Comparison of ENCODE assay signal across 9 cellular contexts in the genomic region with DNA sequence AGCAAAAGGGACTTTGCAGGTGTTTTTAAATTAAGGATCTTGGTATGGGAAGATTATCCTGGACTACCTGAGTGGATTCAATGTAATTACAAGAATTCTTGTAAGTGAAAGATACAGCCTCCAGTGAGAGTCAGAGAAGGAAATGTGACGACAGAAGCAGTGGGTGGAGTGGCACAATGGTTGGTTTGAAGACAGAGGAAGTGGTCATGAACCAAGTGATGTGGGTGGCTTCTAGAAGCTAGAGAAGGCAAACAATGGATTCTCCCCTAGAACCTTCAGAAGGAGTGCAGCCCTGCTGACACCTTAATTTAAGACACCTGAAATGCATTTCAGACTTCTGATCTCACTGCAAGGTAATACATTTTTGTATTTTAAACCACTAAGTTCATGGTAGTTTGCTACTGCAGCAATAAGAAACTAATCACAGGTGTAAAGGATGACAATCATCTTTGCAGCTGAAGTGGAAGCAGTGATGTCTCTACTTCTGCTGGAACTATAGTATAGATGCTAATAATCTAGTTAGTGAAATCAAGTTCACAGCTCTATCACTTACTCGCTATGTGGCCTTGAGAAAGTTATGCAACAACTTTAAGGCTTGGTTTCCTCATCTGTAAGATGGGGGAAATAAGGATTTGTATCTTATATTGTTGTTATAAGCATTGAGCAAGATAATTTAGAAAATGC.
A peak's percentile ranks its signal among the peaks of the same experiment; 100 is the strongest.
DNase-seq lines count a peak whose midpoint lies in the region; ATAC-seq and TF ChIP-seq lines count a peak whose summit lies in the region.
"Had no signal": no experiment of that assay in that cellular context is flagged by ENCODE, and none has a peak within 500 bp of the region (broad histone marks: within the 10 kb centered on the region; RNA-seq: fewer than 3 reads in every experiment).

No MANE protein-coding gene starts in this region.

- peaks cover 59% of the 10 kb centered on the region for H3K4me1 Mint-ChIP-seq in activated T-helper 1 cell treated with anti-CD3 and anti-CD28 coated beads, Interleukin-12 subunit alpha, Interleukin-12 subunit beta, Interleukin-2, Interleukin-4 antibody, amounts not matched to agents 30 ng/mL and 10 ng/mL and 1 ng/mL, durations not matched to agents 14 hours and 24 hours and 36 hours (ENCODE audit: low read depth)
- no peaks in the 10 kb centered on the region for H3K4me1 Mint-ChIP-seq in CD14-positive monocyte
- H3K4me1 Mint-ChIP-seq: IgD-negative memory B cell had no signal

- H3K4me3 Mint-ChIP-seq in activated T-helper 1 cell treated with anti-CD3 and anti-CD28 coated beads, Interleukin-12 subunit alpha, Interleukin-12 subunit beta, Interleukin-2, Interleukin-4 antibody, amounts not matched to agents 30 ng/mL and 10 ng/mL and 1 ng/mL, durations not matched to agents 14 hours and 24 hours and 36 hours, result peak overlapping the region; percentile 54
- no peak overlapping the region for H3K4me3 Mint-ChIP-seq in CD14-positive monocyte

- peaks cover 8% of the 10 kb centered on the region for H3K9me3 Mint-ChIP-seq in activated T-helper 1 cell treated with anti-CD3 and anti-CD28 coated beads, Interleukin-12 subunit alpha, Interleukin-12 subunit beta, Interleukin-2, Interleukin-4 antibody, amounts not matched to agents 30 ng/mL and 10 ng/mL and 1 ng/mL, durations not matched to agents 14 hours and 24 hours and 36 hours
- peaks cover 0 to 3% (median 0%) of the 10 kb centered on the region in 7 donors for H3K9me3 Mint-ChIP-seq in CD14-positive monocyte

- peak overlapping the region; percentile 76 for H3K27ac Mint-ChIP-seq in activated T-helper 1 cell treated with anti-CD3 and anti-CD28 coated beads, Interleukin-12 subunit alpha, Interleukin-12 subunit beta, Interleukin-2, Interleukin-4 antibody, amounts not matched to agents 30 ng/mL and 10 ng/mL and 1 ng/mL, durations not matched to agents 14 hours and 24 hours and 36 hours
- H3K27ac Mint-ChIP-seq in CD14-positive monocyte, result no peak overlapping the region
- H3K27ac Mint-ChIP-seq: IgD-negative memory B cell had no signal

- no peak for TF ChIP-seq CTCF in CD14-positive monocyte (IDR thresholded peaks at IDR 0.05)

- intact Hi-C loops in activated T-helper 1 cell treated with anti-CD3 and anti-CD28 coated beads, Interleukin-12 subunit alpha, Interleukin-12 subunit beta, Interleukin-2, Interleukin-4 antibody, amounts not matched to agents 30 ng/mL and 10 ng/mL and 1 ng/mL, durations not matched to agents 14 hours and 24 hours and 36 hours (cut with micrococcal nuclease), result loop anchor here (1.0 to 10.0 kb wide), 5 partner anchors 31 to 1059 kb away; a partner anchor contains a TSS
- intact Hi-C loops in CD14-positive monocyte (cut with micrococcal nuclease), result no loop called here

- no peak for ATAC-seq in GM21526 (IDR thresholded peaks at IDR 0.05; ENCODE audit: low FRiP score, unreplicated experiment)

- H3K36me3 Mint-ChIP-seq in activated T-helper 1 cell treated with anti-CD3 and anti-CD28 coated beads, Interleukin-12 subunit alpha, Interleukin-12 subunit beta, Interleukin-2, Interleukin-4 antibody, amounts not matched to agents 30 ng/mL and 10 ng/mL and 1 ng/mL, durations not matched to agents 14 hours and 24 hours and 36 hours (ENCODE audit: low read depth), result peaks cover 11% of the 10 kb centered on the region
- H3K36me3 Mint-ChIP-seq in CD14-positive monocyte, result no peaks in the 10 kb centered on the region
- H3K36me3 Mint-ChIP-seq: IgD-negative memory B cell had no signal

- peak; percentile 19 to 35 for DNase-seq in activated CD4-positive, alpha-beta T cell treated with anti-CD3 and anti-CD28 coated beads for 24 hours (ENCODE audit: low read depth in 2 of 2)
- DNase-seq in activated T-helper 1 cell treated with anti-CD3 and anti-CD28 coated beads, Interleukin-12 subunit alpha, Interleukin-12 subunit beta, Interleukin-2, Interleukin-4 antibody, amounts not matched to agents 30 ng/mL and 10 ng/mL and 1 ng/mL, durations not matched to agents 14 hours and 24 hours and 36 hours (ENCODE audit: low spot score), result peak; percentile 66
- peak; percentile 18 for DNase-seq in stimulated activated CD4-positive, alpha-beta T cell treated with anti-CD3 and anti-CD28 coated beads, Interleukin-12 subunit alpha, Interleukin-12 subunit beta, amount 100 ng/mL, for 4 hours
- DNase-seq in stimulated activated naive CD4-positive, alpha-beta T cell (lab: John Stamatoyannopoulos, UW), result peak; percentile 52 to 94 (median 75)
- DNase-seq in CD14-positive monocyte (ENCODE audit: low spot score) (no peak), DMS53 treated with DMSO at 0.1 percent for 48 hours (lab: John Stamatoyannopoulos, UW; ENCODE audit: unreplicated experiment) (no peak)
- DNase-seq: DMS153 had no signal

- H3K27me3 Mint-ChIP-seq in activated T-helper 1 cell treated with anti-CD3 and anti-CD28 coated beads, Interleukin-12 subunit alpha, Interleukin-12 subunit beta, Interleukin-2, Interleukin-4 antibody, amounts not matched to agents 30 ng/mL and 10 ng/mL and 1 ng/mL, durations not matched to agents 14 hours and 24 hours and 36 hours (ENCODE audit: insufficient read depth), result no peaks in the 10 kb centered on the region
- H3K27me3 Mint-ChIP-seq in CD14-positive monocyte (ENCODE audit: low read depth in 3 of 3), result peaks cover 0 to 1% (median 0%) of the 10 kb centered on the region in 3 donors
- H3K27me3 Mint-ChIP-seq: IgD-negative memory B cell had no signal

Comparison
In these comparisons a context has a peak if more than half of its experiments do, and no peak if none do; other contexts are left out.
1. DNase-seq: peak in activated CD4-positive, alpha-beta T cell treated with anti-CD3 and anti-CD28 coated beads for 24 hours (2 of 2), activated T-helper 1 cell treated with anti-CD3 and anti-CD28 coated beads, Interleukin-12 subunit alpha, Interleukin-12 subunit beta, Interleukin-2, Interleukin-4 antibody, amounts not matched to agents 30 ng/mL and 10 ng/mL and 1 ng/mL, durations not matched to agents 14 hours and 24 hours and 36 hours (single experiment), stimulated activated CD4-positive, alpha-beta T cell treated with anti-CD3 and anti-CD28 coated beads, Interleukin-12 subunit alpha, Interleukin-12 subunit beta, amount 100 ng/mL, for 4 hours (single experiment) and stimulated activated naive CD4-positive, alpha-beta T cell (6 of 6); none in CD14-positive monocyte (single experiment) and DMS53 treated with DMSO at 0.1 percent for 48 hours (single experiment).